Comparison of ENCODE assay signal across 2 cellular contexts in genomic region chr7:90345016-90345415, GRCh38.
TF ChIP-seq lines count a peak whose summit lies in the region.

No MANE protein-coding gene starts in this region.

TF ChIP-seq in GM23338, 12 proteins besides CTCF, POLR2A, EP300 and RAD21:
- TF ChIP-seq CREB1 (CRISPR knock-in tag; IDR thresholded peaks at IDR 0.05; ENCODE audit: low read depth) (no peak), JUNB (IDR thresholded peaks at IDR 0.05; ENCODE audit: unreplicated experiment) (no peak), POLR2AphosphoS5 (IDR thresholded peaks at IDR 0.05; ENCODE audit: low read depth) (no peak), EZH2 (IDR thresholded peaks at IDR 0.05; ENCODE audit: low read depth, unreplicated experiment) (no peak)

TF ChIP-seq in endothelial cell of umbilical vein, 7 proteins besides CTCF, POLR2A, EP300 and RAD21:
- no peak for TF ChIP-seq JUN (IDR thresholded peaks at IDR 0.05; ENCODE audit: borderline replicate concordance, insufficient read depth, insufficient read length, low read depth)
- no peak for TF ChIP-seq FOS (IDR thresholded peaks at IDR 0.05; ENCODE audit: borderline replicate concordance, insufficient read depth, low read length)
- TF ChIP-seq MAX (IDR thresholded peaks at IDR 0.05; ENCODE audit: insufficient read depth, insufficient read length) = no peak
